1 cellular context compared by ENCODE assay signal in the genomic region with DNA sequence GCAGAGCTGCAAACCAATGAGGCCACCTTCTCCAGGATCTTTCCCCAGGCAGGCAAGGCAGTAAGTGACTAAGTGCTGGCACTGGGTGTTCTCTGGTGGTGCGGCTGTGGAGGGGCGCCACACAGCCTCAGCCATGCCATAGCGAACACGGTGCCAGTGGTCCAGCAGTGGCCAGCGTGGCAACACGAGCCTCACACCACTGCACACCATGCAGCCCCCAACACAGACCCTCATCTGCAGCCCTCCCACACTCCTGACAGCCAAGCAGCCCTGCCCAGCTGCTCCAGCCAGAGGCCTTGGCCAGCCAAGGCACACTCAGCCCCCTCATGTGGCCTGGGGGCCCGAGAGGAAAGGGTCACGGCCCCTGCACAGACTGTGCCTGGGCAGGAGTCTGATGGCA.
TF ChIP-seq lines count a peak whose summit lies in the region.

No MANE protein-coding gene starts in this region.

TF ChIP-seq in HCT116, 20 proteins besides CTCF, POLR2A, EP300 and RAD21:
- TF ChIP-seq TCF7L2 (IDR thresholded peaks at IDR 0.05; ENCODE audit: borderline replicate concordance, extremely low read depth, insufficient read depth, insufficient read length) = no peak
